Comparison of ENCODE assay signal across 8 cellular contexts in genomic region chr1:248858891-248859889, GRCh38. TPM values are rescaled to one million over a fixed set of nuclear protein-coding genes. Genes with fewer than 3 reads are reported as not detected.
DNase-seq lines count a peak whose midpoint lies in the region; ATAC-seq and TF ChIP-seq lines count a peak whose summit lies in the region.

A gene with protein sequence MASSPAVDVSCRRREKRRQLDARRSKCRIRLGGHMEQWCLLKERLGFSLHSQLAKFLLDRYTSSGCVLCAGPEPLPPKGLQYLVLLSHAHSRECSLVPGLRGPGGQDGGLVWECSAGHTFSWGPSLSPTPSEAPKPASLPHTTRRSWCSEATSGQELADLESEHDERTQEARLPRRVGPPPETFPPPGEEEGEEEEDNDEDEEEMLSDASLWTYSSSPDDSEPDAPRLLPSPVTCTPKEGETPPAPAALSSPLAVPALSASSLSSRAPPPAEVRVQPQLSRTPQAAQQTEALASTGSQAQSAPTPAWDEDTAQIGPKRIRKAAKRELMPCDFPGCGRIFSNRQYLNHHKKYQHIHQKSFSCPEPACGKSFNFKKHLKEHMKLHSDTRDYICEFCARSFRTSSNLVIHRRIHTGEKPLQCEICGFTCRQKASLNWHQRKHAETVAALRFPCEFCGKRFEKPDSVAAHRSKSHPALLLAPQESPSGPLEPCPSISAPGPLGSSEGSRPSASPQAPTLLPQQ (minus strand): TSS chr1:248859085. CDS start chr1:248858309, 776 bp downstream.

- no peaks in the 10 kb centered on the region for H3K9me3 ChIP-seq in BLaER1 treated with 17β-estradiol and CSF1 and Interleukin-3, amounts not matched to agents 10 nM and 100 nM (replicated peaks in 1 of 11)
- no peaks in the 10 kb centered on the region for H3K9me3 ChIP-seq in colonic mucosa

- peak within 1 kb of the TSS; percentile 96 for H3K4me3 Mint-ChIP-seq in activated CD4-positive, alpha-beta T cell treated with anti-CD3 and anti-CD28 coated beads, Interleukin-2, amount 10 ng/mL, durations not matched to agents 24 days and 14 days

- no peak for TF ChIP-seq CTCF in colonic mucosa (IDR thresholded peaks at IDR 0.05)

- H3K27ac ChIP-seq in BLaER1 treated with 17β-estradiol and CSF1 and Interleukin-3, amounts not matched to agents 10 nM and 100 nM = peak within 1 kb of the TSS; percentile 71 to 90 (median 83)
- H3K27ac ChIP-seq in colonic mucosa = peak within 1 kb of the TSS; percentile 77

- peaks cover 14 to 27% (median 21%) of the 10 kb centered on the region in 11 experiments for H3K36me3 ChIP-seq in BLaER1 treated with 17β-estradiol and CSF1 and Interleukin-3, amounts not matched to agents 10 nM and 100 nM
- no peaks in the 10 kb centered on the region for H3K36me3 ChIP-seq in colonic mucosa

- peak within 1 kb of the TSS; percentile 98 for H3K27ac Mint-ChIP-seq in activated CD4-positive, alpha-beta T cell treated with anti-CD3 and anti-CD28 coated beads, Interleukin-2, amount 10 ng/mL, durations not matched to agents 24 days and 14 days

- H3K4me3 ChIP-seq in BLaER1 treated with 17β-estradiol and CSF1 and Interleukin-3, amounts not matched to agents 10 nM and 100 nM = peak within 1 kb of the TSS; percentile 56 to 77 (median 67)
- peak within 1 kb of the TSS; percentile 59 for H3K4me3 ChIP-seq in colonic mucosa

- H3K27me3 ChIP-seq in BLaER1 treated with 17β-estradiol and CSF1 and Interleukin-3, amounts not matched to agents 10 nM and 100 nM = no peaks in the 10 kb centered on the region
- no peaks in the 10 kb centered on the region for H3K27me3 ChIP-seq in colonic mucosa

- ATAC-seq in GM19351 (IDR thresholded peaks at IDR 0.05; ENCODE audit: unreplicated experiment) = peak; percentile 72
- ATAC-seq in HG03520 (IDR thresholded peaks at IDR 0.05; ENCODE audit: unreplicated experiment) = peak; percentile 80

- peak within 1 kb of the TSS; percentile 91 to 100 (median 98) for H3K4me2 ChIP-seq in BLaER1 treated with 17β-estradiol and CSF1 and Interleukin-3, amounts not matched to agents 10 nM and 100 nM

- peaks cover 51% of the 10 kb centered on the region for H3K4me1 Mint-ChIP-seq in activated CD4-positive, alpha-beta T cell treated with anti-CD3 and anti-CD28 coated beads, Interleukin-2, amount 10 ng/mL, durations not matched to agents 24 days and 14 days

- intact Hi-C loops in activated CD4-positive, alpha-beta T cell treated with anti-CD3 and anti-CD28 coated beads, Interleukin-2, amount 10 ng/mL, durations not matched to agents 24 days and 14 days (cut with micrococcal nuclease) = loop anchor here (1.0 kb wide), 4 partner anchors 14 to 47 kb away; partner anchors contain the start of genes PGBD2 and ZNF672
- intact Hi-C loops in colonic mucosa (cut with DNase I) = no loop called here

- H4K20me1 ChIP-seq in BLaER1 treated with 17β-estradiol and CSF1 and Interleukin-3, amounts not matched to agents 10 nM and 100 nM = no peaks in the 10 kb centered on the region

- H3K27me3 Mint-ChIP-seq in activated CD4-positive, alpha-beta T cell treated with anti-CD3 and anti-CD28 coated beads, Interleukin-2, amount 10 ng/mL, durations not matched to agents 24 days and 14 days = no peaks in the 10 kb centered on the region

- H3K9ac ChIP-seq in BLaER1 treated with 17β-estradiol and CSF1 and Interleukin-3, amounts not matched to agents 10 nM and 100 nM = peak within 1 kb of the TSS; percentile 76 to 88 (median 83)
- H3K9ac ChIP-seq in colonic mucosa (ENCODE audit: low read depth in 2 of 2, low read length in 2 of 2) = peak within 1 kb of the TSS; percentile 74 to 93

- DNase-seq in NCI-H526 (lab: John Stamatoyannopoulos, UW) (peak; percentile 84 to 96), colonic mucosa (peak; percentile 98), left kidney (ENCODE audit: low read depth, low spot score) (peak; percentile 99)
- DNase-seq in activated CD4-positive, alpha-beta T cell treated with anti-CD3 and anti-CD28 coated beads, Interleukin-2, amount 10 ng/mL, durations not matched to agents 24 days and 14 days = peak; percentile 99
- peak; percentile 96 for DNase-seq in stimulated activated CD4-positive, alpha-beta T cell treated with anti-CD3 and anti-CD28 coated beads, Interleukin-2, amount 100 ng/mL, for 24 hours

- H3K36me3 Mint-ChIP-seq in activated CD4-positive, alpha-beta T cell treated with anti-CD3 and anti-CD28 coated beads, Interleukin-2, amount 10 ng/mL, durations not matched to agents 24 days and 14 days (ENCODE audit: low read depth) = peaks cover 30% of the 10 kb centered on the region

- H3K4me1 ChIP-seq in BLaER1 treated with 17β-estradiol and CSF1 and Interleukin-3, amounts not matched to agents 10 nM and 100 nM = peaks cover 37 to 63% (median 54%) of the 10 kb centered on the region in 10 experiments
- H3K4me1 ChIP-seq in colonic mucosa = peaks cover 11% of the 10 kb centered on the region

- no peaks in the 10 kb centered on the region for H3K9me3 Mint-ChIP-seq in activated CD4-positive, alpha-beta T cell treated with anti-CD3 and anti-CD28 coated beads, Interleukin-2, amount 10 ng/mL, durations not matched to agents 24 days and 14 days

RNA-seq across cellular contexts. Expression of the gene that starts here (rescaled TPM):
- 94.9 and 100 TPM in 2 replicates for total RNA-seq in activated CD4-positive, alpha-beta T cell treated with anti-CD3 and anti-CD28 coated beads, Interleukin-2, amount 10 ng/mL, durations not matched to agents 24 days and 14 days
- 10 to 100 TPM; 20.9 to 46.9 TPM for total RNA-seq in colonic mucosa

Comparison
In these comparisons a context has a peak if more than half of its experiments do, and no peak if none do; other contexts are left out.
1. Peak in every context shown above with its lines: DNase-seq, ATAC-seq, H3K4me3 ChIP-seq and H3K27ac ChIP-seq.